In the genomic region with DNA sequence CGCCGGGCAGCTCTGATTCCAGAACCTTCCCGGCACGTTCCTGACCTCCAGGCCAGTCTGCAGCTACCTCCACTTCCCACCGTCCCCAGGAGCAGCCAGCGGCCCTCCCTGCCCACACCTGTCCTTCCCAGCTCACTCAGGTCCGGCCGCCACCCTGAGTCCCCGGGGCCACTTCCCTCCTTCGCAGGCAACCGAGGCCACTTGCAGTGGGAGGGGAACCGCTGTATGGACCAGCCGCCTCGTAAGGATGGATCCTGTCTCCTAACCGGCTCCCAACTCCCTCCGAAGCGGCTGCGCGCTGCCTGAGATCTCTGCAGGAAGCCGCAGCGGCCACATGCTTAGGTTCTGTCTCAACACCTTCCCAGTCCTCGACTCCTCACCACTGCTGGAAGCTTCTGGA, we compare ENCODE assay signal across 12 cellular contexts. TPM values are rescaled to one million over a fixed set of nuclear protein-coding genes. Genes with fewer than 3 reads are reported as not detected.
DNase-seq lines count a peak whose midpoint lies in the region; ATAC-seq, FAIRE-seq and TF ChIP-seq lines count a peak whose summit lies in the region.
"Had no signal": no experiment of that assay in that cellular context is flagged by ENCODE, and none has a peak within 500 bp of the region (broad histone marks: within the 10 kb centered on the region; RNA-seq: fewer than 3 reads in every experiment).

No MANE protein-coding gene starts in this region.

- TF ChIP-seq CTCF in A549 (IDR thresholded peaks at IDR 0.05) (no peak), gastroesophageal sphincter (IDR thresholded peaks at IDR 0.05) (no peak)
- no peak for TF ChIP-seq CTCF in activated CD8-positive, alpha-beta T cell treated with anti-CD3 and anti-CD28 coated beads for 36 hours (IDR thresholded peaks at IDR 0.05)

- H3K27ac Mint-ChIP-seq in CD8-positive, alpha-beta memory T cell = peak overlapping the region in 5 of 8 donors; percentile 15 to 64 (median 36)
- H3K27ac Mint-ChIP-seq in activated CD8-positive, alpha-beta T cell treated with anti-CD3 and anti-CD28 coated beads for 36 hours = peak overlapping the region; percentile 98

- peaks cover 32% of the 10 kb centered on the region for H3K4me1 ChIP-seq in A549
- peaks cover 88% of the 10 kb centered on the region for H3K4me1 ChIP-seq in CD8-positive, alpha-beta memory T cell (ENCODE audit: insufficient read depth, low read length)
- peaks cover 2 to 68% (median 19%) of the 10 kb centered on the region in 3 donors for H3K4me1 ChIP-seq in gastroesophageal sphincter

- no peak for FAIRE-seq in A549 (lab: Jason Lieb, UNC)

- H3K9me3 Mint-ChIP-seq in CD8-positive, alpha-beta memory T cell = no peaks in the 10 kb centered on the region
- no peaks in the 10 kb centered on the region for H3K9me3 Mint-ChIP-seq in activated CD8-positive, alpha-beta T cell treated with anti-CD3 and anti-CD28 coated beads for 36 hours

- no peaks in the 10 kb centered on the region for H3K27me3 ChIP-seq in CD8-positive, alpha-beta memory T cell (ENCODE audit: insufficient read depth, low read length, poor library complexity, severe bottlenecking)
- no peaks in the 10 kb centered on the region for H3K27me3 ChIP-seq in layer of hippocampus (ENCODE audit: control insufficient read depth, insufficient read depth, low read length)
- H3K27me3 ChIP-seq in gastroesophageal sphincter = no peaks in the 10 kb centered on the region
- H3K27me3 ChIP-seq: stomach had no signal

- peak overlapping the region; percentile 92 to 97 for H3K27ac ChIP-seq in A549
- no peak overlapping the region for H3K27ac ChIP-seq in CD8-positive, alpha-beta memory T cell (ENCODE audit: low read depth, low read length)
- peak overlapping the region; percentile 30 for H3K27ac ChIP-seq in layer of hippocampus (ENCODE audit: low read depth, low read length)
- H3K27ac ChIP-seq in gastroesophageal sphincter = peak overlapping the region in 2 of 4 donors; percentile 87 to 88
- H3K27ac ChIP-seq: C4-2B had no signal

- 97% methylated on average over 22 of the region's 22 CpGs for WGBS in A549 (ENCODE audit: missing lambda C conversion rate)
- WGBS in gastroesophageal sphincter (ENCODE audit: low coverage in 1 of 2), 2 donors = 84% methylated on average over 15 of the region's 22 CpGs; no CpG with 5 or more reads in 1 of the 2 donors

- no peak overlapping the region; the same call in 2 of the 3 replicates for H3K4me2 ChIP-seq in A549

- peaks cover 50 to 80% (median 52%) of the 10 kb centered on the region in 3 donors for H3K4me1 Mint-ChIP-seq in CD8-positive, alpha-beta memory T cell
- peaks cover 69% of the 10 kb centered on the region for H3K4me1 Mint-ChIP-seq in activated CD8-positive, alpha-beta T cell treated with anti-CD3 and anti-CD28 coated beads for 36 hours (ENCODE audit: low read depth)

- H3K4me3 ChIP-seq in A549 (no peak overlapping the region), gastroesophageal sphincter (no peak overlapping the region)
- no peak overlapping the region for H3K4me3 ChIP-seq in CD8-positive, alpha-beta memory T cell (ENCODE audit: low read length)

- no peaks in the 10 kb centered on the region for H3K36me3 ChIP-seq in CD8-positive, alpha-beta memory T cell (ENCODE audit: insufficient read depth, low read length)
- peaks cover 0 to 27% of the 10 kb centered on the region in 2 donors for H3K36me3 ChIP-seq in gastroesophageal sphincter

- CTCF ChIA-PET in A549 (lab: Yijun Ruan, JAX) = interaction anchor here (1.1 to 8.1 kb wide), 4 partner anchors 11 to 143 kb away, joined by 3 to 41 read pairs (median 6); no protein-coding TSS in a partner anchor
- CTCF ChIA-PET in CD8-positive, alpha-beta memory T cell (lab: Charles Lee) = no interaction called here
- CTCF ChIA-PET in activated CD8-positive, alpha-beta T cell treated with anti-CD3 and anti-CD28 coated beads for 36 hours (lab: Charles Lee) = interaction anchor here (1.2 to 2.6 kb wide), 3 partner anchors 11 to 21 kb away, joined by 3 to 9 read pairs (median 8); no protein-coding TSS in a partner anchor

- intact Hi-C loops in activated CD8-positive, alpha-beta T cell treated with anti-CD3 and anti-CD28 coated beads for 36 hours (cut with micrococcal nuclease) = no loop called here

- POLR2A ChIA-PET in A549 (lab: Yijun Ruan, JAX) = interaction anchor here (0.6 to 1.9 kb wide), 2 partner anchors 14 to 308 kb away, joined by 5 to 8 read pairs; no protein-coding TSS in a partner anchor
- POLR2A ChIA-PET in CD8-positive, alpha-beta memory T cell (lab: Charles Lee) = no interaction called here
- POLR2A ChIA-PET in activated CD8-positive, alpha-beta T cell treated with anti-CD3 and anti-CD28 coated beads for 36 hours (lab: Charles Lee) = interaction anchor here (6.9 kb wide), 1 partner anchor 15 kb away, joined by 51 read pairs; a partner anchor contains a TSS

- ATAC-seq in A549 (no peak), GM18519 (IDR thresholded peaks at IDR 0.05; ENCODE audit: low FRiP score, unreplicated experiment) (no peak), gastroesophageal sphincter (no peak), GM19455 (IDR thresholded peaks at IDR 0.05; ENCODE audit: unreplicated experiment) (no peak)
- ATAC-seq in activated CD8-positive, alpha-beta T cell treated with anti-CD3 and anti-CD28 coated beads for 36 hours = no peak

- H3K27me3 Mint-ChIP-seq in CD8-positive, alpha-beta memory T cell = no peaks in the 10 kb centered on the region
- no peaks in the 10 kb centered on the region for H3K27me3 Mint-ChIP-seq in activated CD8-positive, alpha-beta T cell treated with anti-CD3 and anti-CD28 coated beads for 36 hours

- DNase-seq in A549 (ENCODE audit: low read depth in 1 of 2, low spot score in 1 of 2) (no peak), mesenteric fat pad (ENCODE audit: low spot score) (no peak)
- no peak for DNase-seq in CD8-positive, alpha-beta memory T cell
- DNase-seq in activated CD8-positive, alpha-beta T cell treated with anti-CD3 and anti-CD28 coated beads for 36 hours = no peak
- DNase-seq: KBM-7, NCI-H187, stomach had no signal

- no peaks in the 10 kb centered on the region for H3K9me3 ChIP-seq in A549
- H3K9me3 ChIP-seq in CD8-positive, alpha-beta memory T cell (ENCODE audit: low read length) = no peaks in the 10 kb centered on the region
- no peaks in the 10 kb centered on the region for H3K9me3 ChIP-seq in gastroesophageal sphincter
- H3K9me3 ChIP-seq: stomach had no signal

- TF ChIP-seq POLR2A in A549 (IDR thresholded peaks at IDR 0.05; ENCODE audit: low read length) (no peak), gastroesophageal sphincter (IDR thresholded peaks at IDR 0.05) (no peak)

- no peak for TF ChIP-seq RAD21 in A549 (conservative IDR thresholded peaks at IDR 0.05 in 1 of 2, IDR thresholded peaks at IDR 0.05 in 1 of 2)

- TF ChIP-seq EP300 in A549 (IDR thresholded peaks at IDR 0.05) = no peak
- no peak for TF ChIP-seq EP300 in gastroesophageal sphincter (IDR thresholded peaks at IDR 0.05)

- peaks cover 0 to 10% (median 1%) of the 10 kb centered on the region in 3 donors for H3K36me3 Mint-ChIP-seq in CD8-positive, alpha-beta memory T cell
- peaks cover 20% of the 10 kb centered on the region for H3K36me3 Mint-ChIP-seq in activated CD8-positive, alpha-beta T cell treated with anti-CD3 and anti-CD28 coated beads for 36 hours (ENCODE audit: low read depth)

- H3K4me3 Mint-ChIP-seq in CD8-positive, alpha-beta memory T cell = peak overlapping the region in 5 of 7 donors; percentile 20 to 75 (median 54)
- peak overlapping the region; percentile 87 for H3K4me3 Mint-ChIP-seq in activated CD8-positive, alpha-beta T cell treated with anti-CD3 and anti-CD28 coated beads for 36 hours

TF ChIP-seq in A549, 52 proteins besides CTCF, POLR2A, EP300 and RAD21 (continues in another document):
- no peak for TF ChIP-seq TP53 (CRISPR knock-in tag; IDR thresholded peaks at IDR 0.05)
- TF ChIP-seq, protein P1, sequence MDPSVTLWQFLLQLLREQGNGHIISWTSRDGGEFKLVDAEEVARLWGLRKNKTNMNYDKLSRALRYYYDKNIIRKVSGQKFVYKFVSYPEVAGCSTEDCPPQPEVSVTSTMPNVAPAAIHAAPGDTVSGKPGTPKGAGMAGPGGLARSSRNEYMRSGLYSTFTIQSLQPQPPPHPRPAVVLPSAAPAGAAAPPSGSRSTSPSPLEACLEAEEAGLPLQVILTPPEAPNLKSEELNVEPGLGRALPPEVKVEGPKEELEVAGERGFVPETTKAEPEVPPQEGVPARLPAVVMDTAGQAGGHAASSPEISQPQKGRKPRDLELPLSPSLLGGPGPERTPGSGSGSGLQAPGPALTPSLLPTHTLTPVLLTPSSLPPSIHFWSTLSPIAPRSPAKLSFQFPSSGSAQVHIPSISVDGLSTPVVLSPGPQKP (IDR thresholded peaks at IDR 0.05; ENCODE audit: low read depth, low read length) = no peak
- TF ChIP-seq FOXS1 (CRISPR knock-in tag; IDR thresholded peaks at IDR 0.05) = no peak
- TF ChIP-seq PHF8 (IDR thresholded peaks at IDR 0.05; ENCODE audit: borderline replicate concordance, low read depth) = no peak
- TF ChIP-seq EHMT2 (IDR thresholded peaks at IDR 0.05; ENCODE audit: low read depth) = no peak
- TF ChIP-seq ZC3H11A (IDR thresholded peaks at IDR 0.05) = no peak
- no peak for TF ChIP-seq SMC3 (IDR thresholded peaks at IDR 0.05)
- TF ChIP-seq, protein P2, sequence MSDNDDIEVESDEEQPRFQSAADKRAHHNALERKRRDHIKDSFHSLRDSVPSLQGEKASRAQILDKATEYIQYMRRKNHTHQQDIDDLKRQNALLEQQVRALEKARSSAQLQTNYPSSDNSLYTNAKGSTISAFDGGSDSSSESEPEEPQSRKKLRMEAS (IDR thresholded peaks at IDR 0.05) = no peak

RNA-seq across cellular contexts. Expression of a gene that starts 7.5 kb away (rescaled TPM):
- polyA plus RNA-seq in A549 (2011; rRNA removed) (13.0 and 15.3 TPM in 2 replicates), A549 (2017; fragmentation: RNase III; extraction: RNeasy Plus Mini Kit Qiagen cat#74134 plus additional on column Dnase treatment) (31.4 to 35.2 TPM (median 34.0 TPM) in 3 replicates)
- 19.7 and 31.3 TPM in 2 replicates for polyA plus RNA-seq in A549 (2012; cell fraction: cytosol; rRNA removed)
- 34.7 and 47.6 TPM in 2 replicates for polyA plus RNA-seq in A549 (2012; cell fraction: nucleus; rRNA removed)
- polyA minus RNA-seq in A549 (2011; rRNA and poly(A)+ RNA removed) = 16.1 and 19.3 TPM in 2 replicates
- total RNA-seq in CD8-positive, alpha-beta memory T cell = 10 to 100 TPM; 46.4 to 50.2 TPM
- polyA plus RNA-seq in CD8-positive, alpha-beta memory T cell = 74.9 TPM
- total RNA-seq in activated CD8-positive, alpha-beta T cell treated with anti-CD3 and anti-CD28 coated beads for 36 hours = 10 to 100 TPM; 24.4 to 25.9 TPM
- total RNA-seq in gastroesophageal sphincter (10 to 100 TPM; 28.7 to 66.1 (median 45.3) TPM), mesenteric fat pad (30.2 TPM)

RNA-seq across cellular contexts. Expression of a gene that starts 16.1 kb away (rescaled TPM):
- polyA plus RNA-seq in A549 (2011; rRNA removed) = 12.7 and 16.1 TPM in 2 replicates
- polyA plus RNA-seq in A549 (2012; cell fraction: cytosol; rRNA removed) = 24.7 and 31.7 TPM in 2 replicates
- polyA plus RNA-seq in A549 (2012; cell fraction: nucleus; rRNA removed) = 60.5 and 64.5 TPM in 2 replicates
- polyA plus RNA-seq in A549 (2017; fragmentation: RNase III; extraction: RNeasy Plus Mini Kit Qiagen cat#74134 plus additional on column Dnase treatment) = 28.4 to 29.5 TPM (median 29.2 TPM) in 3 replicates
- 16.6 and 18.9 TPM in 2 replicates for polyA minus RNA-seq in A549 (2011; rRNA and poly(A)+ RNA removed)
- 1 to 10 TPM; 9.0 to 9.1 TPM for total RNA-seq in CD8-positive, alpha-beta memory T cell
- 2.9 TPM for polyA plus RNA-seq in CD8-positive, alpha-beta memory T cell
- 1 to 10 TPM; 6.0 to 6.2 TPM for total RNA-seq in activated CD8-positive, alpha-beta T cell treated with anti-CD3 and anti-CD28 coated beads for 36 hours
- 100 to 1,000 TPM in 3 of 4 donors, 10 to 100 TPM in 1; 71.4 to 209 (median 110) TPM for total RNA-seq in gastroesophageal sphincter
- 41.4 TPM for total RNA-seq in mesenteric fat pad
